ENCODE assay signal across 8 cellular contexts in genomic region chr17:19188870-19189708, GRCh38. TPM values are rescaled to one million over a fixed set of nuclear protein-coding genes. Genes with fewer than 3 reads are reported as not detected.
DNase-seq lines count a peak whose midpoint lies in the region; ATAC-seq, FAIRE-seq and TF ChIP-seq lines count a peak whose summit lies in the region.
"Not testable (repeated sequence)": the region's sequence is repeated elsewhere in the genome, so short reads cannot be mapped to it uniquely, and the experiment has no call there.

No MANE protein-coding gene starts in this region.

- POLR2A ChIA-PET in Panc1 (lab: Charles Lee); K562 (lab: Yijun Ruan, JAX); HepG2 (lab: Yijun Ruan, JAX): not testable (repeated sequence)

- in situ Hi-C loops in Panc1 (cut with HindIII; ENCODE audit: low pct_unique_long_range_greater_than_20kb, low sequenced_read_pairs); K562 (cut with MboI); HepG2 (cut with HindIII; ENCODE audit: extremely low pct_ligation_motif_present, low pct_unique_long_range_greater_than_20kb): not testable (repeated sequence)

- H3K9me3 ChIP-seq in Panc1 (ENCODE audit: control insufficient read depth, insufficient read depth, low read depth, low read length); K562 (replicated peaks; ENCODE audit: control insufficient read depth, insufficient read depth, low read depth, low read length); HepG2 (ENCODE audit: low read length): not testable (repeated sequence)

- intact Hi-C loops in Panc1 (cut with micrococcal nuclease; ENCODE audit: unreplicated experiment); K562 (cut with micrococcal nuclease); HepG2 (cut with micrococcal nuclease; ENCODE audit: unreplicated experiment): not testable (repeated sequence)

- DNase-seq in Panc1 (ENCODE audit: low read depth, low spot score); K562 (ENCODE audit: extremely low read depth in 1 of 4, low spot score in 3 of 4); HepG2 (ENCODE audit: low spot score); stimulated activated naive CD8-positive, alpha-beta T cell treated with anti-CD3 and anti-CD28 coated beads, Interleukin-15, Interleukin-2, amounts not matched to agents 100 U/mL and 50 U/mL, for 24 hours: not testable (repeated sequence)

- H3K9ac ChIP-seq in K562 (ENCODE audit: insufficient read depth in 1 of 2, low read depth in 2 of 2, low read length in 2 of 2); HepG2 (ENCODE audit: insufficient read depth, low read depth, low read length): not testable (repeated sequence)

- H3K4me1 ChIP-seq in Panc1 (ENCODE audit: control insufficient read depth, insufficient read depth, low read length); K562 (replicated peaks in 1 of 2; ENCODE audit: control insufficient read depth in 2 of 2, insufficient read depth in 2 of 2, low read length in 2 of 2); HepG2 (ENCODE audit: insufficient read depth, low read length): not testable (repeated sequence)

- not testable (repeated sequence) for H2AFZ ChIP-seq in K562 (ENCODE audit: low read depth, low read length); HepG2 (ENCODE audit: low read length)

- H3K4me2 ChIP-seq in K562 (ENCODE audit: insufficient read depth, low read length); HepG2 (ENCODE audit: low read depth, low read length): not testable (repeated sequence)

- H3K79me2 ChIP-seq in K562 (ENCODE audit: control insufficient read depth, insufficient read depth, low read length); HepG2 (ENCODE audit: insufficient read depth, low read length): not testable (repeated sequence)

- not testable (repeated sequence) for H3K4me3 ChIP-seq in Panc1 (ENCODE audit: low read depth in 2 of 2, low read length in 2 of 2); K562; HepG2 (replicated peaks in 1 of 3; ENCODE audit: insufficient read depth in 1 of 3, low read depth in 2 of 3, low read length in 3 of 3)

- not testable (repeated sequence) for TF ChIP-seq EP300 in K562 (IDR thresholded peaks at IDR 0.05; ENCODE audit: low read length); HepG2 (IDR thresholded peaks at IDR 0.05; ENCODE audit: low read depth in 2 of 2, low read length in 2 of 2); HepG2 (CRISPR knock-in tag; IDR thresholded peaks at IDR 0.05; ENCODE audit: borderline replicate concordance)

- H3K36me3 ChIP-seq in Panc1 (ENCODE audit: control insufficient read depth, insufficient read depth, low read length); K562 (ENCODE audit: control insufficient read depth, insufficient read depth, low read length); HepG2 (replicated peaks in 1 of 2; ENCODE audit: control insufficient read depth in 1 of 2, insufficient read depth in 2 of 2, low read length in 2 of 2): not testable (repeated sequence)

- TSS peak; percentile 100 for BruUV-seq in Panc1 (replicated peaks; lab: Mats Ljungman, UMichigan)
- TSS peak; percentile 97 for BruUV-seq in K562 (replicated peaks; lab: Mats Ljungman, UMichigan)
- BruUV-seq in HepG2 (replicated peaks; lab: Mats Ljungman, UMichigan): TSS peak; percentile 98

- CTCF ChIA-PET in Panc1 (lab: Charles Lee); K562 (lab: Yijun Ruan, JAX; ENCODE audit: low intra/inter-chr PET ratio); HepG2 (lab: Yijun Ruan, JAX; ENCODE audit: low intra/inter-chr PET ratio, low total read pairs): not testable (repeated sequence)

- not testable (repeated sequence) for TF ChIP-seq CTCF in Panc1 (IDR thresholded peaks at IDR 0.05); K562 (IDR thresholded peaks at IDR 0.05 in 2 of 3, conservative IDR thresholded peaks at IDR 0.05 in 1 of 3; ENCODE audit: insufficient read depth in 2 of 3, low read depth in 1 of 3, low read length in 3 of 3); HepG2 (CRISPR knock-in tag; IDR thresholded peaks at IDR 0.05)

- no CpG with 5 or more reads among the region's 39 CpGs for WGBS in K562 (ENCODE audit: insufficient coverage, low coverage, missing lambda C conversion rate)
- no CpG with 5 or more reads among the region's 39 CpGs for WGBS in HepG2 (ENCODE audit: low lambda C conversion rate)

- not testable (repeated sequence) for TF ChIP-seq RAD21 in K562 (CRISPR knock-in tag; conservative IDR thresholded peaks at IDR 0.05 in 1 of 2, IDR thresholded peaks at IDR 0.05 in 1 of 2); HepG2 (CRISPR knock-in tag; IDR thresholded peaks at IDR 0.05)

- not testable (repeated sequence) for H3K27ac ChIP-seq in Panc1 (ENCODE audit: low read length); K562 (ENCODE audit: extremely low read depth, low read depth, low read length); HepG2 (ENCODE audit: extremely low read length, insufficient read depth, low read length)

- not testable (repeated sequence) for FAIRE-seq in K562 (lab: Jason Lieb, UNC); HepG2 (lab: Jason Lieb, UNC)

- H3K9me1 ChIP-seq in K562 (ENCODE audit: control insufficient read depth, insufficient read depth, low read length): not testable (repeated sequence)

- not testable (repeated sequence) for TF ChIP-seq POLR2A in K562 (conservative IDR thresholded peaks at IDR 0.05); HepG2 (IDR thresholded peaks at IDR 0.05; ENCODE audit: insufficient read depth in 1 of 2, low read depth in 2 of 2, low read length in 2 of 2)

- not testable (repeated sequence) for H3K27me3 ChIP-seq in Panc1 (ENCODE audit: control insufficient read depth, insufficient read depth, low read length); K562 (ENCODE audit: control insufficient read depth in 2 of 2, insufficient read depth in 2 of 2, low read length in 2 of 2); HepG2 (ENCODE audit: control insufficient read depth in 1 of 2, insufficient read depth in 2 of 2, low read length in 2 of 2)

- ATAC-seq in GM18498 (IDR thresholded peaks at IDR 0.05; ENCODE audit: unreplicated experiment) (peak; percentile 68), GM19452 (IDR thresholded peaks at IDR 0.05; ENCODE audit: unreplicated experiment) (peak; percentile 61), HG02588 (IDR thresholded peaks at IDR 0.05; ENCODE audit: unreplicated experiment) (peak; percentile 65), HG03095 (IDR thresholded peaks at IDR 0.05; ENCODE audit: unreplicated experiment) (peak; percentile 68), Panc1 (peak; percentile 91), K562 (peak; percentile 89), HepG2 (peak; percentile 93)
- ATAC-seq in stimulated activated naive CD8-positive, alpha-beta T cell treated with anti-CD3 and anti-CD28 coated beads, Interleukin-15, Interleukin-2, amounts not matched to agents 100 U/mL and 50 U/mL, for 24 hours: peak; percentile 70

- not testable (repeated sequence) for H4K20me1 ChIP-seq in K562 (replicated peaks; ENCODE audit: control insufficient read depth, insufficient read depth, low read length); HepG2 (ENCODE audit: insufficient read depth, low read length)

RNA-seq across cellular contexts. Expression of gene EPN2, which starts 48.1 kb away (rescaled TPM):
- total RNA-seq in Panc1 (2021; ENCODE audit: unreplicated experiment) (35.0 TPM), K562 (2014; rRNA removed) (8.7 and 8.9 TPM in 2 replicates), K562 (2014; rRNA removed; fragmentation: Illumina TruSeq; extraction: Trizol) (5.8 and 8.3 TPM in 2 replicates), K562 (2015; rRNA removed; fragmentation: Illumina TruSeq; extraction: Trizol) (6.5 and 8.7 TPM in 2 replicates), K562 (2021) (12.9 and 14.0 TPM in 2 replicates), HepG2 (2016; rRNA removed; fragmentation: Illumina TruSeq; extraction: Trizol) (7.8 and 9.3 TPM in 2 replicates)
- polyA plus RNA-seq in Panc1 (2012; ENCODE audit: insufficient read length): 32.7 TPM
- 57.2 and 65.1 TPM in 2 replicates for total RNA-seq in K562 (2011; cell fraction: chromatin; rRNA removed; ENCODE audit: low replicate concordance)
- total RNA-seq in K562 (2011; cell fraction: nucleolus; rRNA removed): 32.2 and 33.7 TPM in 2 replicates
- 38.0 and 45.9 TPM in 2 replicates for total RNA-seq in K562 (2011; cell fraction: nucleoplasm; rRNA removed)
- polyA plus RNA-seq in K562 (2011; rRNA removed) (8.8 and 10.4 TPM in 2 replicates), K562 (2014; fragmentation: Illumina TruSeq; extraction: Trizol) (7.4 and 9.0 TPM in 2 replicates), K562 (2014; fragmentation: Nextera tagmentation; extraction: Ambion mirVana) (1 to 10 TPM; 1.0 to 1.3 TPM), K562 (2014; rRNA removed) (9.1 and 10.3 TPM in 2 replicates), HepG2 (2011; rRNA removed) (17.8 and 19.2 TPM in 2 replicates)
- 8.6 and 15.3 TPM in 2 replicates for polyA plus RNA-seq in K562 (2011; cell fraction: cytosol; rRNA removed)
- polyA plus RNA-seq in K562 (2011; cell fraction: nucleus; rRNA removed): 28.6 and 45.3 TPM in 2 replicates
- polyA plus RNA-seq in K562 (2012): 10.2 and 10.7 TPM in 2 replicates
- polyA minus RNA-seq in K562 (2011; rRNA and poly(A)+ RNA removed): 16.7 and 22.5 TPM in 2 replicates
- 7.3 and 8.6 TPM in 2 replicates for polyA minus RNA-seq in K562 (2011; cell fraction: cytosol; rRNA and poly(A)+ RNA removed)
- polyA minus RNA-seq in K562 (2011; cell fraction: nucleus; rRNA and poly(A)+ RNA removed): 16.4 and 21.3 TPM in 2 replicates
- 7.1 and 8.4 TPM in 2 replicates for total RNA-seq in HepG2 (2016; cell fraction: cytosol; rRNA removed; fragmentation: Illumina TruSeq; extraction: Trizol; ENCODE audit: low read depth)
- total RNA-seq in HepG2 (2016; cell fraction: insoluble cytoplasmic fraction; rRNA removed; fragmentation: Illumina TruSeq; extraction: Trizol): 6.5 and 7.5 TPM in 2 replicates
- total RNA-seq in HepG2 (2016; cell fraction: membrane; rRNA removed; fragmentation: Illumina TruSeq; extraction: Trizol): 7.8 and 13.2 TPM in 2 replicates
- total RNA-seq in HepG2 (2016; cell fraction: nucleus; rRNA removed; fragmentation: Illumina TruSeq; extraction: Trizol): 12.8 and 15.5 TPM in 2 replicates
- 15.5 and 16.2 TPM in 2 replicates for polyA plus RNA-seq in HepG2 (2011; cell fraction: cytosol; rRNA removed)
- 41.0 and 65.6 TPM in 2 replicates for polyA plus RNA-seq in HepG2 (2011; cell fraction: nucleus; rRNA removed)
- polyA plus RNA-seq in HepG2 (2012): 17.0 and 18.3 TPM in 2 replicates
- polyA plus RNA-seq in HepG2 (2016; cell fraction: cytosol; fragmentation: Illumina TruSeq; extraction: Trizol; ENCODE audit: low read depth): 2.5 and 3.6 TPM in 2 replicates
- 9.1 and 11.8 TPM in 2 replicates for polyA plus RNA-seq in HepG2 (2016; cell fraction: insoluble cytoplasmic fraction; fragmentation: Illumina TruSeq; extraction: Trizol; ENCODE audit: low read depth)
- 4.7 and 5.3 TPM in 2 replicates for polyA plus RNA-seq in HepG2 (2016; cell fraction: membrane; fragmentation: Illumina TruSeq; extraction: Trizol; ENCODE audit: low read depth)
- 21.2 and 21.7 TPM in 2 replicates for polyA plus RNA-seq in HepG2 (2016; cell fraction: nucleus; fragmentation: Illumina TruSeq; extraction: Trizol; ENCODE audit: insufficient read depth, low read depth)
- polyA minus RNA-seq in HepG2 (2011; rRNA and poly(A)+ RNA removed; ENCODE audit: low replicate concordance): 33.4 and 37.5 TPM in 2 replicates
- 13.2 and 14.8 TPM in 2 replicates for polyA minus RNA-seq in HepG2 (2011; cell fraction: cytosol; rRNA and poly(A)+ RNA removed)
- 30.2 and 31.4 TPM in 2 replicates for polyA minus RNA-seq in HepG2 (2011; cell fraction: nucleus; rRNA and poly(A)+ RNA removed)
